In the genomic region with DNA sequence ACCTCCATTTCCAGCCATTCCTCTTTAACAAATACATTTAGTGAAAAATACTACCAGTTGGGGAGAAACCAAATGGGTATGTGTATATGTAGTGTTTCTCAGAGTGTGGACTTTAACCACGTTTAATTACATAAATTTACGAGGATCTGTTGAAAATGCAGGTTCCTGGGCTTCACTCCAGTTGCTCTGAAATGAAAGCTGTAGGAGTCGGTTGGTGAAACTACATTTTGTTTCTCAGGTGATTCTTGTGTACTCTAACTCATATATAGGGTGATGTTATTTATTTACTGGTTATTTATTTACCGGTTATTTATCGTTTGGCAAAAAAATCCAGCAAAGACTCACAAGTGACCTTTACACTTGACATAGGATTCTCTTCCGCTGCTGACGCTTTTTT, we compare ENCODE assay signal across 8 cellular contexts. TPM values are rescaled to one million over a fixed set of nuclear protein-coding genes. Genes with fewer than 3 reads are reported as not detected.
DNase-seq lines count a peak whose midpoint lies in the region; ATAC-seq and TF ChIP-seq lines count a peak whose summit lies in the region.

No MANE protein-coding gene starts in this region.

- H3K4me2 ChIP-seq in SK-N-SH: peak overlapping the region; percentile 49; the same call in 1 of the 2 replicates

- H3K27ac ChIP-seq in SK-N-SH (ENCODE audit: low read depth in 2 of 2, low read length in 1 of 2) (peak overlapping the region; percentile 16 to 76; a peak in 3 of 4 replicates), HUES64 (ENCODE audit: low read depth, low read length) (no peak overlapping the region), duodenal mucosa (ENCODE audit: low read depth, low read length) (no peak overlapping the region), psoas muscle (peak overlapping the region; percentile 98)

- TF ChIP-seq CTCF in SK-N-SH (IDR thresholded peaks at IDR 0.05) (no peak), psoas muscle (IDR thresholded peaks at IDR 0.05) (no peak)

- H3K9me2 ChIP-seq in SK-N-SH: no peaks in the 10 kb centered on the region

- H3K4me1 ChIP-seq in SK-N-SH (ENCODE audit: control insufficient read depth in 1 of 2, insufficient read depth in 2 of 2, low read depth in 1 of 2, low read length in 1 of 2) (peaks cover 0 to 6% of the 10 kb centered on the region in 2 experiments; a peak in 1 of 4 replicates), HUES64 (ENCODE audit: insufficient read depth, low read length) (peaks cover 4% of the 10 kb centered on the region; the same call in 1 of the 2 replicates), duodenal mucosa (ENCODE audit: control insufficient read depth in 1 of 2, insufficient read depth in 2 of 2, low read length in 2 of 2) (peaks cover 13 to 33% of the 10 kb centered on the region in 2 donors), psoas muscle (peaks cover 39% of the 10 kb centered on the region)

- no peaks in the 10 kb centered on the region for H4K20me1 ChIP-seq in SK-N-SH (ENCODE audit: insufficient read depth)

- TF ChIP-seq RAD21 in SK-N-SH (IDR thresholded peaks at IDR 0.05; ENCODE audit: low read length): no peak

- H3K36me3 ChIP-seq in SK-N-SH (replicated peaks in 1 of 2; ENCODE audit: control insufficient read depth in 1 of 2, insufficient read depth in 2 of 2, low read length in 1 of 2) (peaks cover 24 to 32% of the 10 kb centered on the region in 2 experiments), HUES64 (ENCODE audit: insufficient read depth, low read length) (peaks cover 19% of the 10 kb centered on the region), duodenal mucosa (ENCODE audit: control insufficient read depth in 1 of 2, insufficient read depth in 2 of 2, low read length in 2 of 2) (peaks cover 5 to 9% of the 10 kb centered on the region in 2 donors), psoas muscle (ENCODE audit: insufficient read depth in 1 of 2, low read depth in 1 of 2) (peaks cover 8 to 17% of the 10 kb centered on the region in 2 donors)

- POLR2A ChIA-PET in SK-N-SH (lab: Yijun Ruan, JAX): no interaction called here

- peaks cover 44% of the 10 kb centered on the region for H3K79me2 ChIP-seq in SK-N-SH (ENCODE audit: insufficient read depth)

- 7% methylated on average over 7 of the region's 7 CpGs for WGBS in SK-N-SH (ENCODE audit: low lambda C conversion rate)
- 40% methylated on average over 5 of the region's 7 CpGs for WGBS in HUES64
- 2 to 4% (median 3%) methylated on average over 7 of the region's 7 CpGs for WGBS in psoas muscle, 3 donors

- ATAC-seq in SK-N-SH treated with all-trans-retinoic acid at 6 μM for 48 hours (no peak), psoas muscle (no peak)

- intact Hi-C loops in psoas muscle (cut with DNase I): no loop called here

- peaks cover 8% of the 10 kb centered on the region for H3F3A ChIP-seq in SK-N-SH (replicated peaks; ENCODE audit: insufficient read depth)

- CTCF ChIA-PET in SK-N-SH (lab: Yijun Ruan, JAX): no interaction called here

- DNase-seq in SK-N-SH (no peak), psoas muscle (no peak), cerebellar cortex (ENCODE audit: low spot score) (no peak), NCI-H2081 treated with DMSO at 0.1 percent for 48 hours (lab: John Stamatoyannopoulos, UW) (no peak), COLO829 (ENCODE audit: low spot score) (no peak)

- H3K9me3 ChIP-seq in SK-N-SH: no peaks in the 10 kb centered on the region
- H3K9me3 ChIP-seq in HUES64 (ENCODE audit: insufficient read depth, low read depth, low read length): no peaks in the 10 kb centered on the region
- no peaks in the 10 kb centered on the region for H3K9me3 ChIP-seq in duodenal mucosa (ENCODE audit: control insufficient read depth in 1 of 2, low read length in 2 of 2)
- no peaks in the 10 kb centered on the region for H3K9me3 ChIP-seq in psoas muscle

- no peak overlapping the region for H3K9ac ChIP-seq in SK-N-SH
- no peak overlapping the region for H3K9ac ChIP-seq in HUES64 (ENCODE audit: low read depth, low read length)
- H3K9ac ChIP-seq in duodenal mucosa (ENCODE audit: low read depth in 1 of 2, low read length in 2 of 2): peak overlapping the region in 1 of 2 donors; percentile 33

- no peaks in the 10 kb centered on the region for H3K27me3 ChIP-seq in SK-N-SH (ENCODE audit: insufficient read depth)
- H3K27me3 ChIP-seq in HUES64 (ENCODE audit: insufficient read depth, low read length): no peaks in the 10 kb centered on the region
- H3K27me3 ChIP-seq in duodenal mucosa (ENCODE audit: control insufficient read depth in 1 of 2, insufficient read depth in 2 of 2, low read length in 2 of 2): no peaks in the 10 kb centered on the region
- H3K27me3 ChIP-seq in psoas muscle (ENCODE audit: insufficient read depth in 3 of 3, low read length in 2 of 3): no peaks in the 10 kb centered on the region

- TF ChIP-seq EP300 in SK-N-SH (IDR thresholded peaks at IDR 0.05; ENCODE audit: borderline replicate concordance in 1 of 2, low read depth in 1 of 2, low read length in 1 of 2): no peak

- H2AFZ ChIP-seq in SK-N-SH (ENCODE audit: low read depth): peak overlapping the region; percentile 95

- H3K4me3 ChIP-seq in SK-N-SH (ENCODE audit: low read depth in 2 of 2, low read length in 1 of 2) (peak overlapping the region; percentile 34 to 98; a peak in 2 of 4 replicates), HUES64 (ENCODE audit: low read length) (peak overlapping the region; percentile 37), duodenal mucosa (ENCODE audit: low read depth in 1 of 2, low read length in 2 of 2) (peak overlapping the region; percentile 68 to 72), psoas muscle (peak overlapping the region; percentile 96)

TF ChIP-seq in SK-N-SH, 30 proteins besides CTCF, POLR2A, EP300 and RAD21 (continues in another document):
- TF ChIP-seq GABPA (IDR thresholded peaks at IDR 0.05; ENCODE audit: low read depth) (no peak), TCF12 (IDR thresholded peaks at IDR 0.05) (no peak), IRF3 (IDR thresholded peaks at IDR 0.05; ENCODE audit: low read depth, low read length) (no peak), NFIC (IDR thresholded peaks at IDR 0.05; ENCODE audit: borderline replicate concordance) (no peak), SMC3 (IDR thresholded peaks at IDR 0.05; ENCODE audit: low read depth, low read length) (no peak)

TF ChIP-seq in SK-N-SH treated with all-trans-retinoic acid at 6 μM for 48 hours, 23 proteins besides CTCF, POLR2A, EP300 and RAD21 (continues in another document):
- no peak for TF ChIP-seq ZFP30 (CRISPR knock-in tag; IDR thresholded peaks at IDR 0.05)
- TF ChIP-seq ZNF8 (CRISPR knock-in tag; IDR thresholded peaks at IDR 0.05): no peak
- TF ChIP-seq, protein P1, sequence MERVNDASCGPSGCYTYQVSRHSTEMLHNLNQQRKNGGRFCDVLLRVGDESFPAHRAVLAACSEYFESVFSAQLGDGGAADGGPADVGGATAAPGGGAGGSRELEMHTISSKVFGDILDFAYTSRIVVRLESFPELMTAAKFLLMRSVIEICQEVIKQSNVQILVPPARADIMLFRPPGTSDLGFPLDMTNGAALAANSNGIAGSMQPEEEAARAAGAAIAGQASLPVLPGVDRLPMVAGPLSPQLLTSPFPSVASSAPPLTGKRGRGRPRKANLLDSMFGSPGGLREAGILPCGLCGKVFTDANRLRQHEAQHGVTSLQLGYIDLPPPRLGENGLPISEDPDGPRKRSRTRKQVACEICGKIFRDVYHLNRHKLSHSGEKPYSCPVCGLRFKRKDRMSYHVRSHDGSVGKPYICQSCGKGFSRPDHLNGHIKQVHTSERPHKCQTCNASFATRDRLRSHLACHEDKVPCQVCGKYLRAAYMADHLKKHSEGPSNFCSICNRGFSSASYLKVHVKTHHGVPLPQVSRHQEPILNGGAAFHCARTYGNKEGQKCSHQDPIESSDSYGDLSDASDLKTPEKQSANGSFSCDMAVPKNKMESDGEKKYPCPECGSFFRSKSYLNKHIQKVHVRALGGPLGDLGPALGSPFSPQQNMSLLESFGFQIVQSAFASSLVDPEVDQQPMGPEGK (CRISPR knock-in tag; IDR thresholded peaks at IDR 0.05; ENCODE audit: borderline replicate concordance): no peak
- TF ChIP-seq ARNTL (CRISPR knock-in tag; IDR thresholded peaks at IDR 0.05; ENCODE audit: borderline replicate concordance, low read depth): no peak
- TF ChIP-seq TCF4 (CRISPR knock-in tag; IDR thresholded peaks at IDR 0.05; ENCODE audit: borderline replicate concordance): no peak
- no peak for TF ChIP-seq BACH2 (CRISPR knock-in tag; IDR thresholded peaks at IDR 0.05; ENCODE audit: borderline replicate concordance)
- TF ChIP-seq ISL1 (CRISPR knock-in tag; IDR thresholded peaks at IDR 0.05): no peak
- TF ChIP-seq CSRNP3 (CRISPR knock-in tag; IDR thresholded peaks at IDR 0.05): no peak
- no peak for TF ChIP-seq ZNF565 (CRISPR knock-in tag; conservative IDR thresholded peaks at IDR 0.05; ENCODE audit: low read depth)
- no peak for TF ChIP-seq ZC3H10 (CRISPR knock-in tag; IDR thresholded peaks at IDR 0.05)

RNA-seq across cellular contexts. Expression of gene TANK, which starts 0.4 kb away (rescaled TPM):
- polyA plus RNA-seq in SK-N-SH (2012; rRNA removed): 23.4 and 25.7 TPM in 2 replicates
- 29.8 and 42.8 TPM in 2 replicates for polyA plus RNA-seq in SK-N-SH (2012; cell fraction: cytosol; rRNA removed)
- polyA plus RNA-seq in SK-N-SH (2012; cell fraction: nucleus; rRNA removed): 18.5 and 36.8 TPM in 2 replicates
- polyA plus RNA-seq in HUES64 (2013, experiment 1 of 2): 20.9 TPM
- polyA plus RNA-seq in HUES64 (2013, experiment 2 of 2): 23.4 TPM
- total RNA-seq in psoas muscle: 10 to 100 TPM; 39.6 to 62.8 (median 53.3) TPM
- polyA plus RNA-seq in psoas muscle: 10 to 100 TPM; 40.6 to 75.7 (median 66.7) TPM

Comparison
In these comparisons a context has a peak if more than half of its experiments do, and no peak if none do; other contexts are left out.
1. H3K27ac ChIP-seq: peak in SK-N-SH (2 of 2) and psoas muscle (single experiment); none in HUES64 (single experiment) and duodenal mucosa (single experiment).
2. H3K4me3 ChIP-seq: peak in every context shown above with its lines; median percentile 96 in psoas muscle; 70 in duodenal mucosa; 66 in SK-N-SH; 37 in HUES64.